In genomic region chr2:31089645-31090044, GRCh38 we compare ENCODE assay signal across 1 cellular context.
TF ChIP-seq lines count a peak whose summit lies in the region.

No MANE protein-coding gene starts in this region.

TF ChIP-seq in WTC11, 78 proteins besides CTCF, POLR2A, EP300 and RAD21 (continued from another document):
- TF ChIP-seq E2F4 (CRISPR knock-in tag; IDR thresholded peaks at IDR 0.05; ENCODE audit: borderline replicate concordance, low read depth) (no peak), RORB (CRISPR knock-in tag; IDR thresholded peaks at IDR 0.05) (no peak), OVOL2 (CRISPR knock-in tag; IDR thresholded peaks at IDR 0.05; ENCODE audit: borderline replicate concordance) (no peak), STAT6 (CRISPR knock-in tag; conservative IDR thresholded peaks at IDR 0.05; ENCODE audit: low read depth) (no peak), RELA (CRISPR knock-in tag; IDR thresholded peaks at IDR 0.05; ENCODE audit: borderline replicate concordance) (no peak), ZNF416 (CRISPR knock-in tag; IDR thresholded peaks at IDR 0.05) (no peak), ATF1 (CRISPR knock-in tag; IDR thresholded peaks at IDR 0.05) (no peak)
